24 cellular contexts compared by ENCODE assay signal in the genomic region with DNA sequence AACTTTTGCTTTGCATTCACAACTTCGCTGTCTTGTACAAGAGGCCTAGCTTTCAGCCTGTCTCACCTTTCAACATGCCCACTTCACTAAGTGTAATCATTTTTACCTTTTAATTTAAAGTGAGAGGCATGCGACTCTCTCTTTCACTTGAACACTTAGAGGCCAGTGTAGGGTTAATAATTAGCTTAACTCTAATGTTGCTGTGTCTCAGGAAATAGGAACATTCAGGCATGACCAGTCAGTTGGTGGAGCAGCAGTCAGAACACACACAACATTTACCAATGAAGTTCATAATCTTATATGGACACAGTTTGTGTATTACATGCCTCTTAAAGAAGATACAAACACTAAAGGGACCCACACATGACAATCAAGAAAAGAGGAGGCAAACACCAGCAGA.
DNase-seq lines count a peak whose midpoint lies in the region; ATAC-seq and TF ChIP-seq lines count a peak whose summit lies in the region.
"Had no signal": no experiment of that assay in that cellular context is flagged by ENCODE, and none has a peak within 500 bp of the region (broad histone marks: within the 10 kb centered on the region; RNA-seq: fewer than 3 reads in every experiment).

No MANE protein-coding gene starts in this region.

- no peak overlapping the region for H3K27ac ChIP-seq in tibial artery
- H3K27ac ChIP-seq: lower lobe of right lung, testis had no signal

- H3K4me1 ChIP-seq in tibial artery: no peaks in the 10 kb centered on the region
- H3K4me1 ChIP-seq: HAP-1, lower lobe of right lung, testis had no signal

- ATAC-seq in GM19043 (IDR thresholded peaks at IDR 0.05; ENCODE audit: low read depth, unreplicated experiment): peak; percentile 63
- peak; percentile 81 for ATAC-seq in HG02759 (IDR thresholded peaks at IDR 0.05; ENCODE audit: unreplicated experiment)
- ATAC-seq: CD8-positive, alpha-beta T cell; lower lobe of right lung; natural killer cell treated with Interleukin-12 subunit alpha and Interleukin-12 subunit beta and Interleukin-15 and Interleukin-18, amount 100 ng/mL, for 72 hours; stimulated activated naive CD8-positive, alpha-beta T cell treated with anti-CD3 and anti-CD28 coated beads, Interleukin-15, Interleukin-2, amounts not matched to agents 100 U/mL and 50 U/mL, for 24 hours had no signal

- TF ChIP-seq CTCF in tibial artery (IDR thresholded peaks at IDR 0.05): no peak

- in situ Hi-C loops in ACHN (cut with HindIII; ENCODE audit: low pct_ligation_motif_present, low pct_unique_long_range_greater_than_20kb, low sequenced_read_pairs): no loop called here

- no peaks in the 10 kb centered on the region for H3K9me3 ChIP-seq in tibial artery
- H3K9me3 ChIP-seq: HAP-1, lower lobe of right lung, testis had no signal

- H3K36me3 ChIP-seq in tibial artery: no peaks in the 10 kb centered on the region
- H3K36me3 ChIP-seq: HAP-1, lower lobe of right lung had no signal

- no peak overlapping the region for H3K4me3 ChIP-seq in tibial artery
- H3K4me3 ChIP-seq: HAP-1, lower lobe of right lung, testis had no signal

- intact Hi-C loops in tibial artery (cut with DNase I; ENCODE audit: low total_unique reads): no loop called here

- peak; percentile 49 for DNase-seq in ACHN
- DNase-seq in HuH-7 (ENCODE audit: low spot score): peak; percentile 1
- no peak for DNase-seq in activated CD4-positive, alpha-beta T cell treated with anti-CD3 and anti-CD28 coated beads, Interleukin-2, amount 50 U/mL, for 1 hour
- no peak for DNase-seq in GDM1 (lab: John Stamatoyannopoulos, UW)
- DNase-seq in tibial artery: no peak
- no peak for DNase-seq in activated effector memory CD4-positive, alpha-beta T cell treated with Interleukin-2 at 50 U/mL for 16 hours
- DNase-seq: activated B cell treated with CpG ODN at 0.5 μM for 24 hours; activated CD4-positive, alpha-beta T cell treated with anti-CD3 and anti-CD28 coated beads, Interleukin-2, amount 50 U/mL, for 48 hours; activated naive CD4-positive, alpha-beta T cell treated with anti-CD3 and anti-CD28 coated beads, Interleukin-2, amount 10 ng/mL, durations not matched to agents 7 days and 5 days; AML-193; CD8-positive, alpha-beta T cell; DMS 273 treated with DMSO at 0.1 percent for 48 hours; glutamatergic neuron; KG1; lower lobe of right lung; NCI-H1436; NCI-H2081 treated with DMSO at 0.1 percent for 48 hours; NCI-H748 treated with DMSO at 0.1 percent for 48 hours; stimulated activated naive CD8-positive, alpha-beta T cell treated with anti-CD3 and anti-CD28 coated beads, Interleukin-15, Interleukin-2, amounts not matched to agents 100 U/mL and 50 U/mL, for 24 hours; testis had no signal

- H3K27me3 ChIP-seq in tibial artery: no peaks in the 10 kb centered on the region
- H3K27me3 ChIP-seq: testis had no signal

Comparison
In these comparisons a context has a peak if more than half of its experiments do, and no peak if none do; other contexts are left out.
1. DNase-seq: peak in ACHN (single experiment) and HuH-7 (single experiment); none in activated CD4-positive, alpha-beta T cell treated with anti-CD3 and anti-CD28 coated beads, Interleukin-2, amount 50 U/mL, for 1 hour (single experiment), GDM1 (single experiment), tibial artery (0 of 2) and activated effector memory CD4-positive, alpha-beta T cell treated with Interleukin-2 at 50 U/mL for 16 hours (single experiment).